In genomic region chr6:10659697-10660348, GRCh38 we compare ENCODE assay signal across 8 cellular contexts. TPM values are rescaled to one million over a fixed set of nuclear protein-coding genes. Genes with fewer than 3 reads are reported as not detected.
DNase-seq lines count a peak whose midpoint lies in the region; ATAC-seq and TF ChIP-seq lines count a peak whose summit lies in the region.

No MANE protein-coding gene starts in this region.

- DNase-seq in BJ (ENCODE audit: low read depth), result no peak
- DNase-seq in dermis blood vessel endothelial cell, result peak; percentile 21
- no peak for DNase-seq in naive B cell
- no peak for DNase-seq in substantia nigra (lab: John Stamatoyannopoulos, UW)
- DNase-seq in anterior cingulate cortex (lab: John Stamatoyannopoulos, UW), result no peak
- DNase-seq in effector CD8-positive, alpha-beta T cell (lab: John Stamatoyannopoulos, UW), result no peak

- peaks cover 0 to 7% (median 1%) of the 10 kb centered on the region in 7 donors for H3K9me3 Mint-ChIP-seq in naive B cell

- CTCF ChIA-PET in BJ (lab: Yijun Ruan, JAX), result interaction anchor here (0.7 kb wide), 1 partner anchor 27 kb away, joined by 3 read pairs; no protein-coding TSS in a partner anchor

- H3K36me3 ChIP-seq in BJ (ENCODE audit: control insufficient read depth, insufficient read depth, low read length), result no peaks in the 10 kb centered on the region

- H3K4me1 Mint-ChIP-seq in naive B cell, result peaks cover 5 to 15% (median 14%) of the 10 kb centered on the region in 3 donors

- TF ChIP-seq RAD21 in Ishikawa (IDR thresholded peaks at IDR 0.05; ENCODE audit: low read depth), result no peak

- H3K4me3 ChIP-seq in BJ (ENCODE audit: low read depth, low read length), result peak overlapping the region; percentile 36

- H3K4me3 Mint-ChIP-seq in naive B cell, result peak overlapping the region in 7 of 8 donors; percentile 29 to 85 (median 53)

- H3K27ac Mint-ChIP-seq in naive B cell, result no peak overlapping the region

- TF ChIP-seq CTCF in BJ (IDR thresholded peaks at IDR 0.05; ENCODE audit: insufficient read depth, low read depth, low read length), result no peak

- H3K36me3 Mint-ChIP-seq in naive B cell, result no peaks in the 10 kb centered on the region

- POLR2A ChIA-PET in BJ (lab: Charles Lee), result no interaction called here

- peaks cover 11 to 27% (median 22%) of the 10 kb centered on the region in 3 donors for H3K27me3 Mint-ChIP-seq in naive B cell

- ATAC-seq in naive B cell (ENCODE audit: low read depth in 2 of 2) (no peak), HG02678 (IDR thresholded peaks at IDR 0.05; ENCODE audit: unreplicated experiment) (no peak)

- no peaks in the 10 kb centered on the region for H3K27me3 ChIP-seq in BJ (ENCODE audit: control insufficient read depth, insufficient read depth, low read length)

- no peak for TF ChIP-seq EP300 in Ishikawa (IDR thresholded peaks at IDR 0.05; ENCODE audit: borderline replicate concordance)

- no peak overlapping the region for H3K27ac ChIP-seq in substantia nigra (ENCODE audit: low read depth, low read length, poor library complexity, severe bottlenecking)

TF ChIP-seq in Ishikawa, 13 proteins besides CTCF, POLR2A, EP300 and RAD21:
- TF ChIP-seq YY1 (IDR thresholded peaks at IDR 0.05; ENCODE audit: low read depth) (peak; percentile 34; the same call in 1 of the 2 replicates), TEAD4 (IDR thresholded peaks at IDR 0.05) (no peak), TCF12 (IDR thresholded peaks at IDR 0.05; ENCODE audit: low read depth) (no peak), CREB1 (IDR thresholded peaks at IDR 0.05; ENCODE audit: low read depth) (no peak), FOXM1 (IDR thresholded peaks at IDR 0.05; ENCODE audit: borderline replicate concordance, low read depth) (no peak), TAF1 (IDR thresholded peaks at IDR 0.05; ENCODE audit: low read depth) (peak; percentile 67), CEBPB (IDR thresholded peaks at IDR 0.05) (no peak), EGR1 (IDR thresholded peaks at IDR 0.05) (no peak), NFIC (IDR thresholded peaks at IDR 0.05) (no peak), ZBTB7A (IDR thresholded peaks at IDR 0.05; ENCODE audit: low read depth) (peak; percentile 95)
- TF ChIP-seq, protein P1, sequence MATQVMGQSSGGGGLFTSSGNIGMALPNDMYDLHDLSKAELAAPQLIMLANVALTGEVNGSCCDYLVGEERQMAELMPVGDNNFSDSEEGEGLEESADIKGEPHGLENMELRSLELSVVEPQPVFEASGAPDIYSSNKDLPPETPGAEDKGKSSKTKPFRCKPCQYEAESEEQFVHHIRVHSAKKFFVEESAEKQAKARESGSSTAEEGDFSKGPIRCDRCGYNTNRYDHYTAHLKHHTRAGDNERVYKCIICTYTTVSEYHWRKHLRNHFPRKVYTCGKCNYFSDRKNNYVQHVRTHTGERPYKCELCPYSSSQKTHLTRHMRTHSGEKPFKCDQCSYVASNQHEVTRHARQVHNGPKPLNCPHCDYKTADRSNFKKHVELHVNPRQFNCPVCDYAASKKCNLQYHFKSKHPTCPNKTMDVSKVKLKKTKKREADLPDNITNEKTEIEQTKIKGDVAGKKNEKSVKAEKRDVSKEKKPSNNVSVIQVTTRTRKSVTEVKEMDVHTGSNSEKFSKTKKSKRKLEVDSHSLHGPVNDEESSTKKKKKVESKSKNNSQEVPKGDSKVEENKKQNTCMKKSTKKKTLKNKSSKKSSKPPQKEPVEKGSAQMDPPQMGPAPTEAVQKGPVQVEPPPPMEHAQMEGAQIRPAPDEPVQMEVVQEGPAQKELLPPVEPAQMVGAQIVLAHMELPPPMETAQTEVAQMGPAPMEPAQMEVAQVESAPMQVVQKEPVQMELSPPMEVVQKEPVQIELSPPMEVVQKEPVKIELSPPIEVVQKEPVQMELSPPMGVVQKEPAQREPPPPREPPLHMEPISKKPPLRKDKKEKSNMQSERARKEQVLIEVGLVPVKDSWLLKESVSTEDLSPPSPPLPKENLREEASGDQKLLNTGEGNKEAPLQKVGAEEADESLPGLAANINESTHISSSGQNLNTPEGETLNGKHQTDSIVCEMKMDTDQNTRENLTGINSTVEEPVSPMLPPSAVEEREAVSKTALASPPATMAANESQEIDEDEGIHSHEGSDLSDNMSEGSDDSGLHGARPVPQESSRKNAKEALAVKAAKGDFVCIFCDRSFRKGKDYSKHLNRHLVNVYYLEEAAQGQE (IDR thresholded peaks at IDR 0.05; ENCODE audit: low read depth), result no peak
- TF ChIP-seq, protein P2, sequence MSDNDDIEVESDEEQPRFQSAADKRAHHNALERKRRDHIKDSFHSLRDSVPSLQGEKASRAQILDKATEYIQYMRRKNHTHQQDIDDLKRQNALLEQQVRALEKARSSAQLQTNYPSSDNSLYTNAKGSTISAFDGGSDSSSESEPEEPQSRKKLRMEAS (IDR thresholded peaks at IDR 0.05), result peak; percentile 57
- TF ChIP-seq, protein P3, sequence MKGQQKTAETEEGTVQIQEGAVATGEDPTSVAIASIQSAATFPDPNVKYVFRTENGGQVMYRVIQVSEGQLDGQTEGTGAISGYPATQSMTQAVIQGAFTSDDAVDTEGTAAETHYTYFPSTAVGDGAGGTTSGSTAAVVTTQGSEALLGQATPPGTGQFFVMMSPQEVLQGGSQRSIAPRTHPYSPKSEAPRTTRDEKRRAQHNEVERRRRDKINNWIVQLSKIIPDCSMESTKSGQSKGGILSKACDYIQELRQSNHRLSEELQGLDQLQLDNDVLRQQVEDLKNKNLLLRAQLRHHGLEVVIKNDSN (IDR thresholded peaks at IDR 0.05), result no peak

RNA-seq across cellular contexts. Expression of gene C6orf52, which starts 34.6 kb away (rescaled TPM):
- polyA plus RNA-seq in BJ (2011; rRNA removed) (0.28 and 0.74 TPM in 2 replicates), naive B cell (ENCODE audit: low read depth in 6 of 6) (1 to 10 TPM in 2 of 6 donors, under 1 TPM in 1, not detected in 3; 0.96 to 1.6 (median 1.1) TPM)
- not detected in 2 replicates for polyA minus RNA-seq in BJ (2011; rRNA and poly(A)+ RNA removed)
- 0.42 TPM in 1 of 2 replicates, not detected in the other for total RNA-seq in dermis blood vessel endothelial cell

RNA-seq across cellular contexts. Expression of gene PAK1IP1, which starts 34.9 kb away (rescaled TPM):
- polyA plus RNA-seq in BJ (2011; rRNA removed), result 10.8 and 15.3 TPM in 2 replicates
- 4.3 and 6.4 TPM in 2 replicates for polyA minus RNA-seq in BJ (2011; rRNA and poly(A)+ RNA removed)
- 11.2 and 17.5 TPM in 2 replicates for total RNA-seq in dermis blood vessel endothelial cell
- polyA plus RNA-seq in naive B cell (ENCODE audit: low read depth in 6 of 6), result 10 to 100 TPM; 10.5 to 16.2 (median 12.7) TPM
